8 cellular contexts compared by ENCODE assay signal in genomic region chr2:25521665-25522387, GRCh38.
DNase-seq lines count a peak whose midpoint lies in the region; ATAC-seq and TF ChIP-seq lines count a peak whose summit lies in the region.

No MANE protein-coding gene starts in this region.

- peak; percentile 63 for ATAC-seq in HG02759 (IDR thresholded peaks at IDR 0.05; ENCODE audit: unreplicated experiment)
- peak; percentile 97 to 99 for ATAC-seq in naive B cell (ENCODE audit: low read depth in 2 of 2)
- ATAC-seq in aorta (ENCODE audit: low FRiP score): peak; percentile 84

- H3K4me3 ChIP-seq in A673 (ENCODE audit: low read depth, low read length, poor library complexity, severe bottlenecking): peak overlapping the region; percentile 18
- H3K4me3 ChIP-seq in epithelial cell of esophagus (ENCODE audit: low read length): no peak overlapping the region
- peak overlapping the region; percentile 14 to 69 for H3K4me3 ChIP-seq in aorta (ENCODE audit: low read length in 2 of 2)

- H3K4me3 Mint-ChIP-seq in naive B cell: peak overlapping the region in 4 of 8 donors; percentile 6 to 10 (median 9)

- no peaks in the 10 kb centered on the region for H3K36me3 Mint-ChIP-seq in naive B cell

- peaks cover 30% of the 10 kb centered on the region for H3K4me1 ChIP-seq in A673 (ENCODE audit: insufficient read depth, low read length, poor library complexity, severe bottlenecking)
- no peaks in the 10 kb centered on the region for H3K4me1 ChIP-seq in aorta (ENCODE audit: control insufficient read depth in 1 of 2, insufficient read depth in 2 of 2, low read length in 2 of 2)

- H3K27ac ChIP-seq in A673 (ENCODE audit: low read depth, low read length, poor library complexity, severe bottlenecking) (peak overlapping the region; percentile 45), aorta (ENCODE audit: low read depth in 1 of 2, low read length in 2 of 2) (no peak overlapping the region)

- DNase-seq in A673 (ENCODE audit: low spot score): peak; percentile 91
- DNase-seq in GM04503 (ENCODE audit: low read depth): peak; percentile 27
- peak; percentile 89 for DNase-seq in NCI-H1694 treated with DMSO at 0.1 percent for 48 hours (lab: John Stamatoyannopoulos, UW)
- DNase-seq in T-helper 1 cell: peak in 3 of 5 donors; percentile 22 to 86 (median 32)
- DNase-seq in epithelial cell of esophagus (ENCODE audit: low read depth): peak; percentile 61
- peak; percentile 71 for DNase-seq in naive B cell
- DNase-seq in aorta: no peak

- H3K9me3 ChIP-seq in A673 (ENCODE audit: low read depth, low read length, poor library complexity, severe bottlenecking) (no peaks in the 10 kb centered on the region), aorta (ENCODE audit: control insufficient read depth, low read length) (no peaks in the 10 kb centered on the region)

- no peaks in the 10 kb centered on the region for H3K27me3 Mint-ChIP-seq in naive B cell

- H3K27ac Mint-ChIP-seq in naive B cell: peak overlapping the region in 4 of 6 donors; percentile 0 to 49 (median 42)

- WGBS in aorta, 2 donors: 41% methylated on average over 10 of the region's 10 CpGs

- BruUV-seq in A673 (replicated peaks; lab: Mats Ljungman, UMichigan): TSS peak; percentile 72

- POLR2A ChIA-PET in A673 (lab: Charles Lee; ENCODE audit: low non-redundant PET): interaction anchor here (0.7 kb wide), 1 partner anchor 11 kb away, joined by 20 read pairs; no protein-coding TSS in a partner anchor

- intact Hi-C loops in A673 (cut with micrococcal nuclease; ENCODE audit: unreplicated experiment): loop anchor here (5.0 kb wide), 3 partner anchors 105 to 215 kb away; no protein-coding TSS in a partner anchor
- intact Hi-C loops in aorta (cut with DNase I): loop anchor here (5.0 to 10.0 kb wide), 4 partner anchors 147 to 227 kb away; partner anchors contain the start of gene DNMT3A (in 1 of the 2)

- H3K27me3 ChIP-seq in A673 (replicated peaks; ENCODE audit: insufficient read depth, low read depth, low read length, poor library complexity) (no peaks in the 10 kb centered on the region), aorta (ENCODE audit: control insufficient read depth in 1 of 2, insufficient read depth in 2 of 2, low read length in 1 of 2) (no peaks in the 10 kb centered on the region)

- no peaks in the 10 kb centered on the region for H3K36me3 ChIP-seq in A673 (ENCODE audit: insufficient read depth, low read length, poor library complexity, severe bottlenecking)
- H3K36me3 ChIP-seq in aorta (ENCODE audit: control insufficient read depth in 1 of 2, insufficient read depth in 2 of 2, low read length in 1 of 2): no peaks in the 10 kb centered on the region

- CTCF ChIA-PET in A673 (lab: Charles Lee): no interaction called here

- TF ChIP-seq CTCF in A673 (conservative IDR thresholded peaks at IDR 0.05; ENCODE audit: low read depth, low read length) (peak; percentile 91), epithelial cell of esophagus (IDR thresholded peaks at IDR 0.05; ENCODE audit: insufficient read depth, low read depth, low read length, missing control alignments) (peak; percentile 76)

- H3K9me3 Mint-ChIP-seq in naive B cell: no peaks in the 10 kb centered on the region

- H3K4me1 Mint-ChIP-seq in naive B cell: peaks cover 11 to 15% (median 15%) of the 10 kb centered on the region in 3 donors

Comparison
In these comparisons a context has a peak if more than half of its experiments do, and no peak if none do; other contexts are left out.
1. DNase-seq: peak in A673 (single experiment), GM04503 (single experiment), NCI-H1694 treated with DMSO at 0.1 percent for 48 hours (single experiment), T-helper 1 cell (3 of 5), epithelial cell of esophagus (single experiment) and naive B cell (single experiment); none in aorta (0 of 2).
2. Peak in every context shown above with its lines, with median percentiles within 50 percentile points of each other: ATAC-seq.